ENCODE assay signal across 1 cellular context in genomic region chr11:100748153-100748552, GRCh38.
TF ChIP-seq lines count a peak whose summit lies in the region.

No MANE protein-coding gene starts in this region.

TF ChIP-seq in WTC11, 78 proteins besides CTCF, POLR2A, EP300 and RAD21 (continued from another document):
- no peak for TF ChIP-seq ELF4 (CRISPR knock-in tag; IDR thresholded peaks at IDR 0.05; ENCODE audit: low read depth)
